29 cellular contexts compared by ENCODE assay signal in genomic region chr20:51812861-51813260, GRCh38. TPM values are rescaled to one million over a fixed set of nuclear protein-coding genes. Genes with fewer than 3 reads are reported as not detected.
"Had no signal": no experiment of that assay in that cellular context is flagged by ENCODE, and none has a peak within 500 bp of the region (broad histone marks: within the 10 kb centered on the region; RNA-seq: fewer than 3 reads in every experiment).

No MANE protein-coding gene starts in this region.

- ATAC-seq: activated CD4-positive, alpha-beta T cell treated with anti-CD3 and anti-CD28 coated beads for 36 hours; activated naive CD4-positive, alpha-beta T cell treated with anti-CD3 and anti-CD28 coated beads, Interleukin-2, amount 50 U/mL, for 72 hours; activated T-cell treated with anti-CD3 and anti-CD28 coated beads, Interleukin-2, amount 50 U/mL, for 72 hours; esophagus mucosa; gastrocnemius medialis; heart left ventricle had no signal

- H3K4me1 Mint-ChIP-seq: activated CD4-positive, alpha-beta memory T cell treated with anti-CD3 and anti-CD28 coated beads, Interleukin-2, amount 10 ng/mL, durations not matched to agents 7 days and 5 days; activated CD4-positive, alpha-beta T cell treated with anti-CD3 and anti-CD28 coated beads for 36 hours; activated CD4-positive, alpha-beta T cell treated with anti-CD3 and anti-CD28 coated beads, Interleukin-2, amount 10 ng/mL, durations not matched to agents 7 days and 5 days; activated naive CD4-positive, alpha-beta T cell treated with anti-CD3 and anti-CD28 coated beads, Interleukin-2, amount 10 ng/mL, durations not matched to agents 7 days and 5 days; activated naive CD8-positive, alpha-beta T cell treated with anti-CD3 and anti-CD28 coated beads, Interleukin-2, amount 10 ng/mL, durations not matched to agents 7 days and 5 days had no signal

- H3K4me3 Mint-ChIP-seq: activated CD4-positive, alpha-beta memory T cell treated with anti-CD3 and anti-CD28 coated beads, Interleukin-2, amount 10 ng/mL, durations not matched to agents 7 days and 5 days; activated CD4-positive, alpha-beta T cell treated with anti-CD3 and anti-CD28 coated beads for 36 hours; activated CD4-positive, alpha-beta T cell treated with anti-CD3 and anti-CD28 coated beads, Interleukin-2, amount 10 ng/mL, durations not matched to agents 7 days and 5 days; activated naive CD4-positive, alpha-beta T cell treated with anti-CD3 and anti-CD28 coated beads, Interleukin-2, amount 10 ng/mL, durations not matched to agents 7 days and 5 days; activated naive CD8-positive, alpha-beta T cell treated with anti-CD3 and anti-CD28 coated beads, Interleukin-2, amount 10 ng/mL, durations not matched to agents 7 days and 5 days; activated T-cell treated with anti-CD3 and anti-CD28 coated beads, Interleukin-2, amount 50 U/mL, for 24 hours; activated T-cell treated with anti-CD3 and anti-CD28 coated beads, Interleukin-2, amount 50 U/mL, for 72 hours; brain had no signal

- DNase-seq: activated CD4-positive, alpha-beta memory T cell treated with anti-CD3 and anti-CD28 coated beads, Interleukin-2, amount 10 ng/mL, durations not matched to agents 7 days and 5 days; activated CD4-positive, alpha-beta T cell treated with anti-CD3 and anti-CD28 coated beads for 36 hours; activated CD4-positive, alpha-beta T cell treated with anti-CD3 and anti-CD28 coated beads, Interleukin-2, amount 10 ng/mL, durations not matched to agents 7 days and 5 days; activated CD4-positive, alpha-beta T cell treated with anti-CD3 and anti-CD28 coated beads, Interleukin-2, amount 50 U/mL, for 4 hours; activated CD4-positive, CD25-positive, alpha-beta regulatory T cell; activated CD4-positive, CD25-positive, alpha-beta regulatory T cell treated with anti-CD3 and anti-CD28 coated beads, Interleukin-2, amount 50 U/mL, for 72 hours; activated CD8-positive, alpha-beta memory T cell treated with anti-CD3 and anti-CD28 coated beads, Interleukin-2, amount 50 U/mL, for 48 hours; activated gamma-delta T cell; activated naive CD4-positive, alpha-beta T cell; activated naive CD4-positive, alpha-beta T cell treated with anti-CD3 and anti-CD28 coated beads, Interleukin-2, amount 10 ng/mL, durations not matched to agents 7 days and 5 days; activated naive CD8-positive, alpha-beta T cell treated with anti-CD3 and anti-CD28 coated beads, Interleukin-2, amount 10 ng/mL, durations not matched to agents 7 days and 5 days; activated T-cell treated with anti-CD3 and anti-CD28 coated beads for 4 hours; activated T-cell treated with anti-CD3 and anti-CD28 coated beads, Interleukin-2, amount 50 U/mL, for 24 hours; activated T-cell treated with anti-CD3 and anti-CD28 coated beads, Interleukin-2, amount 50 U/mL, for 72 hours; central memory CD4-positive, alpha-beta T cell; cerebellar nuclear complex; colonic mucosa; effector CD8-positive, alpha-beta T cell; foreskin fibroblast; gastrocnemius medialis; glutamatergic neuron; heart left ventricle; T-helper 2 cell had no signal

- H3K4me1 ChIP-seq: ascending aorta, breast epithelium, colonic mucosa, gastrocnemius medialis, heart left ventricle had no signal

- H3K36me3 Mint-ChIP-seq: activated naive CD4-positive, alpha-beta T cell treated with anti-CD3 and anti-CD28 coated beads, Interleukin-2, amount 10 ng/mL, durations not matched to agents 7 days and 5 days; activated naive CD4-positive, alpha-beta T cell treated with anti-CD3 and anti-CD28 coated beads, Interleukin-2, amount 50 U/mL, for 72 hours; activated naive CD8-positive, alpha-beta T cell treated with anti-CD3 and anti-CD28 coated beads, Interleukin-2, amount 10 ng/mL, durations not matched to agents 7 days and 5 days; brain had no signal

- H3K27me3 Mint-ChIP-seq: activated naive CD4-positive, alpha-beta T cell treated with anti-CD3 and anti-CD28 coated beads, Interleukin-2, amount 10 ng/mL, durations not matched to agents 7 days and 5 days had no signal

- H3K4me3 ChIP-seq: ascending aorta, breast epithelium, cardiac muscle cell, colonic mucosa, gastrocnemius medialis, heart left ventricle had no signal

- H3K9me3 ChIP-seq: ascending aorta, breast epithelium, colonic mucosa, gastrocnemius medialis, heart left ventricle had no signal

- H3K36me3 ChIP-seq: ascending aorta, breast epithelium, cardiac muscle cell, colonic mucosa, gastrocnemius medialis, heart left ventricle had no signal

- H3K27ac ChIP-seq: ascending aorta, breast epithelium, cardiac muscle cell, colonic mucosa, gastrocnemius medialis, heart left ventricle had no signal

- H3K27ac Mint-ChIP-seq: activated CD4-positive, alpha-beta memory T cell treated with anti-CD3 and anti-CD28 coated beads, Interleukin-2, amount 10 ng/mL, durations not matched to agents 7 days and 5 days; activated CD4-positive, alpha-beta T cell treated with anti-CD3 and anti-CD28 coated beads for 36 hours; activated CD4-positive, alpha-beta T cell treated with anti-CD3 and anti-CD28 coated beads, Interleukin-2, amount 10 ng/mL, durations not matched to agents 7 days and 5 days; activated naive CD4-positive, alpha-beta T cell treated with anti-CD3 and anti-CD28 coated beads, Interleukin-2, amount 10 ng/mL, durations not matched to agents 7 days and 5 days; activated naive CD4-positive, alpha-beta T cell treated with anti-CD3 and anti-CD28 coated beads, Interleukin-2, amount 50 U/mL, for 72 hours; activated naive CD8-positive, alpha-beta T cell treated with anti-CD3 and anti-CD28 coated beads, Interleukin-2, amount 10 ng/mL, durations not matched to agents 7 days and 5 days; activated T-cell treated with anti-CD3 and anti-CD28 coated beads, Interleukin-2, amount 50 U/mL, for 24 hours; activated T-cell treated with anti-CD3 and anti-CD28 coated beads, Interleukin-2, amount 50 U/mL, for 72 hours; brain had no signal

- H3K27me3 ChIP-seq: ascending aorta, breast epithelium, cardiac muscle cell, colonic mucosa, gastrocnemius medialis, heart left ventricle had no signal

- H3K9me3 Mint-ChIP-seq: activated CD4-positive, alpha-beta memory T cell treated with anti-CD3 and anti-CD28 coated beads, Interleukin-2, amount 10 ng/mL, durations not matched to agents 7 days and 5 days; activated CD4-positive, alpha-beta T cell treated with anti-CD3 and anti-CD28 coated beads, Interleukin-2, amount 10 ng/mL, durations not matched to agents 7 days and 5 days; activated naive CD4-positive, alpha-beta T cell treated with anti-CD3 and anti-CD28 coated beads, Interleukin-2, amount 10 ng/mL, durations not matched to agents 7 days and 5 days; activated naive CD4-positive, alpha-beta T cell treated with anti-CD3 and anti-CD28 coated beads, Interleukin-2, amount 50 U/mL, for 72 hours; activated naive CD8-positive, alpha-beta T cell treated with anti-CD3 and anti-CD28 coated beads, Interleukin-2, amount 10 ng/mL, durations not matched to agents 7 days and 5 days; activated T-cell treated with anti-CD3 and anti-CD28 coated beads, Interleukin-2, amount 50 U/mL, for 24 hours; activated T-cell treated with anti-CD3 and anti-CD28 coated beads, Interleukin-2, amount 50 U/mL, for 72 hours had no signal

RNA-seq across cellular contexts. Expression of gene SALL4, which starts 10.5 kb away (rescaled TPM):
- total RNA-seq: activated CD4-positive, alpha-beta memory T cell treated with anti-CD3 and anti-CD28 coated beads, Interleukin-2, amount 10 ng/mL, durations not matched to agents 7 days and 5 days; ascending aorta; gastrocnemius medialis had no signal
